In genomic region chr11:70650075-70650909, GRCh38 we compare ENCODE assay signal across 7 cellular contexts.
DNase-seq lines count a peak whose midpoint lies in the region; ATAC-seq and FAIRE-seq lines count a peak whose summit lies in the region.

No MANE protein-coding gene starts in this region.

- DNase-seq in GM19239 (ENCODE audit: insufficient read length, low spot score), result peak; percentile 55
- peak; percentile 61 for DNase-seq in NCI-H460 (ENCODE audit: extremely low read depth, low read depth)
- peak; percentile 80 for DNase-seq in adipocyte (ENCODE audit: low read depth)
- DNase-seq in iris pigment epithelial cell (ENCODE audit: low read depth), result peak; percentile 64
- DNase-seq in stimulated activated CD8-positive, alpha-beta memory T cell treated with anti-CD3 and anti-CD28 coated beads, Interleukin-15, amount 100 ng/mL, for 48 hours (ENCODE audit: low read depth in 2 of 2), result peak; percentile 12 to 17
- DNase-seq in putamen (ENCODE audit: low spot score), result no peak

- FAIRE-seq in GM19239 (lab: Jason Lieb, UNC), result no peak

- no peak for ATAC-seq in GM21737 (IDR thresholded peaks at IDR 0.05; ENCODE audit: unreplicated experiment)

- no peak overlapping the region for H3K9ac ChIP-seq in adipocyte (ENCODE audit: low read length)

- H3K27me3 ChIP-seq in adipocyte (replicated peaks; ENCODE audit: control insufficient read depth, insufficient read depth, low read length), result no peaks in the 10 kb centered on the region

- H3K4me1 ChIP-seq in adipocyte (ENCODE audit: control insufficient read depth, insufficient read depth, low read length), result no peaks in the 10 kb centered on the region

- no peaks in the 10 kb centered on the region for H3K9me3 ChIP-seq in adipocyte (ENCODE audit: control insufficient read depth, low read length)

- H3K36me3 ChIP-seq in adipocyte (ENCODE audit: control insufficient read depth, insufficient read depth, low read length, severe bottlenecking), result no peaks in the 10 kb centered on the region

- no peak overlapping the region for H3K4me3 ChIP-seq in adipocyte (ENCODE audit: low read length)
